In genomic region chr18:38940475-38940862, GRCh38 we compare ENCODE assay signal across 10 cellular contexts.
DNase-seq lines count a peak whose midpoint lies in the region; ATAC-seq and TF ChIP-seq lines count a peak whose summit lies in the region.
"Had no signal": no experiment of that assay in that cellular context is flagged by ENCODE, and none has a peak within 500 bp of the region (broad histone marks: within the 10 kb centered on the region; RNA-seq: fewer than 3 reads in every experiment).

No MANE protein-coding gene starts in this region.

- no peak for TF ChIP-seq CTCF in adrenal gland (IDR thresholded peaks at IDR 0.05)

- no peak overlapping the region for H3K4me3 Mint-ChIP-seq in activated T-helper 2 cell treated with anti-CD3 and anti-CD28 coated beads, Interferon-gamma antibody, Interleukin-2, Interleukin-4, amounts not matched to agents 10 μg/mL and 5 μg/mL and 100 μg/mL, durations not matched to agents 14 hours and 24 hours and 36 hours (ENCODE audit: low read depth)

- ATAC-seq in GM18498 (IDR thresholded peaks at IDR 0.05; ENCODE audit: unreplicated experiment) (peak; percentile 34), GM19455 (IDR thresholded peaks at IDR 0.05; ENCODE audit: unreplicated experiment) (peak; percentile 21), HG03064 (IDR thresholded peaks at IDR 0.05; ENCODE audit: low read depth, unreplicated experiment) (peak; percentile 27)

- no peak overlapping the region for H3K27ac ChIP-seq in adrenal gland
- H3K27ac ChIP-seq: parathyroid adenoma had no signal

- H3K27ac Mint-ChIP-seq in activated T-helper 2 cell treated with anti-CD3 and anti-CD28 coated beads, Interferon-gamma antibody, Interleukin-2, Interleukin-4, amounts not matched to agents 10 μg/mL and 5 μg/mL and 100 μg/mL, durations not matched to agents 14 hours and 24 hours and 36 hours: peak overlapping the region; percentile 81

- peaks cover 35% of the 10 kb centered on the region for H3K9me3 Mint-ChIP-seq in activated T-helper 2 cell treated with anti-CD3 and anti-CD28 coated beads, Interferon-gamma antibody, Interleukin-2, Interleukin-4, amounts not matched to agents 10 μg/mL and 5 μg/mL and 100 μg/mL, durations not matched to agents 14 hours and 24 hours and 36 hours

- peaks cover 4% of the 10 kb centered on the region for H3K36me3 Mint-ChIP-seq in activated T-helper 2 cell treated with anti-CD3 and anti-CD28 coated beads, Interferon-gamma antibody, Interleukin-2, Interleukin-4, amounts not matched to agents 10 μg/mL and 5 μg/mL and 100 μg/mL, durations not matched to agents 14 hours and 24 hours and 36 hours (ENCODE audit: low read depth)

- no peak for TF ChIP-seq POLR2A in adrenal gland (IDR thresholded peaks at IDR 0.05)

- no peaks in the 10 kb centered on the region for H3K4me1 ChIP-seq in adrenal gland (replicated peaks in 1 of 2)
- H3K4me1 ChIP-seq: parathyroid adenoma had no signal

- no peaks in the 10 kb centered on the region for H3K27me3 Mint-ChIP-seq in activated T-helper 2 cell treated with anti-CD3 and anti-CD28 coated beads, Interferon-gamma antibody, Interleukin-2, Interleukin-4, amounts not matched to agents 10 μg/mL and 5 μg/mL and 100 μg/mL, durations not matched to agents 14 hours and 24 hours and 36 hours (ENCODE audit: low read depth)

- no peaks in the 10 kb centered on the region for H3K9me3 ChIP-seq in adrenal gland (replicated peaks in 1 of 3)

- H3K27me3 ChIP-seq in adrenal gland: no peaks in the 10 kb centered on the region

- intact Hi-C loops in activated T-helper 2 cell treated with anti-CD3 and anti-CD28 coated beads, Interferon-gamma antibody, Interleukin-2, Interleukin-4, amounts not matched to agents 10 μg/mL and 5 μg/mL and 100 μg/mL, durations not matched to agents 14 hours and 24 hours and 36 hours (cut with micrococcal nuclease): loop anchor here (1.0 to 5.0 kb wide), 4 partner anchors 364 to 552 kb away; no protein-coding TSS in a partner anchor
- intact Hi-C loops in adrenal gland (cut with DNase I): no loop called here

- DNase-seq in activated T-helper 2 cell treated with anti-CD3 and anti-CD28 coated beads, Interferon-gamma antibody, Interleukin-2, Interleukin-4, amounts not matched to agents 10 μg/mL and 5 μg/mL and 100 μg/mL, durations not matched to agents 14 hours and 24 hours and 36 hours (ENCODE audit: low spot score): no peak
- DNase-seq in NCI-H2171 (lab: John Stamatoyannopoulos, UW) (no peak), hippocampal formation (lab: John Stamatoyannopoulos, UW) (no peak), adrenal gland (no peak), DMS153 treated with DMSO at 0.1 percent for 48 hours (lab: John Stamatoyannopoulos, UW; ENCODE audit: unreplicated experiment) (no peak)
- DNase-seq: NCI-H2171 treated with DMSO at 0.1 percent for 48 hours had no signal

- no peak overlapping the region for H3K4me3 ChIP-seq in adrenal gland

- no peaks in the 10 kb centered on the region for H3K36me3 ChIP-seq in adrenal gland (replicated peaks in 1 of 2)

- peaks cover 31% of the 10 kb centered on the region for H3K4me1 Mint-ChIP-seq in activated T-helper 2 cell treated with anti-CD3 and anti-CD28 coated beads, Interferon-gamma antibody, Interleukin-2, Interleukin-4, amounts not matched to agents 10 μg/mL and 5 μg/mL and 100 μg/mL, durations not matched to agents 14 hours and 24 hours and 36 hours (ENCODE audit: low read depth)
